8 cellular contexts compared by ENCODE assay signal in genomic region chr18:3592864-3593263, GRCh38.
DNase-seq lines count a peak whose midpoint lies in the region; ATAC-seq, FAIRE-seq and TF ChIP-seq lines count a peak whose summit lies in the region.

No MANE protein-coding gene starts in this region.

- ATAC-seq in heart right ventricle (no peak), left cardiac atrium (no peak), naive B cell (ENCODE audit: low read depth in 2 of 2) (no peak), GM19463 (IDR thresholded peaks at IDR 0.05; ENCODE audit: unreplicated experiment) (no peak), HG03460 (IDR thresholded peaks at IDR 0.05; ENCODE audit: unreplicated experiment) (no peak)

- H3K27me3 ChIP-seq in heart right ventricle = no peaks in the 10 kb centered on the region

- DNase-seq in heart right ventricle (no peak), left cardiac atrium (no peak), chondrocyte (ENCODE audit: low spot score) (no peak), naive B cell (no peak), urothelium cell line (ENCODE audit: low spot score) (no peak), NCI-H2107 (lab: John Stamatoyannopoulos, UW) (no peak)

- WGBS in heart right ventricle, 2 donors = 72 to 78% methylated on average over 6 of the region's 6 CpGs

- H3K27me3 Mint-ChIP-seq in chondrocyte (ENCODE audit: low read depth) (no peaks in the 10 kb centered on the region), naive B cell (no peaks in the 10 kb centered on the region)

- intact Hi-C loops in heart right ventricle (cut with DNase I) (loop anchor here in 9 of 10 donors (2.0 to 5.0 kb wide), 6 partner anchors 69 to 331 kb away; partner anchors contain the start of genes MYL12B (in 1 of the 9) and TGIF1 (in 1 of the 9)), left cardiac atrium (cut with DNase I) (loop anchor here (5.0 to 10.0 kb wide), 3 partner anchors 72 to 311 kb away; no protein-coding TSS in a partner anchor)

- H3K4me3 Mint-ChIP-seq in chondrocyte (ENCODE audit: unreplicated experiment) (peak overlapping the region; percentile 81), naive B cell (peak overlapping the region in 7 of 8 donors; percentile 47 to 93 (median 88))

- FAIRE-seq in urothelium cell line (lab: Jason Lieb, UNC) = peak; percentile 62

- peak overlapping the region in 1 of 10 donors; percentile 69 for H3K4me3 ChIP-seq in heart right ventricle

- H3K27ac ChIP-seq in heart right ventricle = peak overlapping the region; percentile 93 to 99 (median 97)

- no peaks in the 10 kb centered on the region for H3K36me3 Mint-ChIP-seq in chondrocyte (ENCODE audit: low read depth)
- H3K36me3 Mint-ChIP-seq in naive B cell = no peaks in the 10 kb centered on the region

- peaks cover 51% of the 10 kb centered on the region for H3K4me1 Mint-ChIP-seq in chondrocyte (ENCODE audit: low read depth)
- peaks cover 47 to 56% (median 52%) of the 10 kb centered on the region in 3 donors for H3K4me1 Mint-ChIP-seq in naive B cell

- no peak for TF ChIP-seq CTCF in heart right ventricle (IDR thresholded peaks at IDR 0.05)
- TF ChIP-seq CTCF in chondrocyte (IDR thresholded peaks at IDR 0.05) = no peak

- peaks cover 14 to 52% (median 42%) of the 10 kb centered on the region in 9 donors for H3K4me1 ChIP-seq in heart right ventricle

- H3K9me3 Mint-ChIP-seq in chondrocyte (ENCODE audit: low read depth) (no peaks in the 10 kb centered on the region), naive B cell (peaks cover 0 to under 1% (median 0%) of the 10 kb centered on the region in 7 donors)

- no peaks in the 10 kb centered on the region for H3K9me3 ChIP-seq in heart right ventricle

- peaks cover 0 to 7% (median 0%) of the 10 kb centered on the region in 9 donors for H3K36me3 ChIP-seq in heart right ventricle

- peak overlapping the region; percentile 99 for H3K27ac Mint-ChIP-seq in chondrocyte (ENCODE audit: unreplicated experiment)
- peak overlapping the region; percentile 97 to 99 (median 98) for H3K27ac Mint-ChIP-seq in naive B cell
